8 cellular contexts compared by ENCODE assay signal in genomic region chr1:224114787-224115175, GRCh38. TPM values are rescaled to one million over a fixed set of nuclear protein-coding genes. Genes with fewer than 3 reads are reported as not detected.
DNase-seq lines count a peak whose midpoint lies in the region; ATAC-seq and TF ChIP-seq lines count a peak whose summit lies in the region.

No MANE protein-coding gene starts in this region.

- peak overlapping the region; percentile 85 for H3K4me3 Mint-ChIP-seq in activated CD4-positive, alpha-beta T cell treated with anti-CD3 and anti-CD28 coated beads for 36 hours

- DNase-seq in activated CD4-positive, alpha-beta T cell treated with anti-CD3 and anti-CD28 coated beads for 36 hours: no peak
- DNase-seq in activated CD4-positive, alpha-beta T cell treated with anti-CD3 and anti-CD28 coated beads, Interleukin-2, amount 50 U/mL, for 1 hour: no peak
- DNase-seq in globus pallidus (ENCODE audit: low spot score) (peak; percentile 19), psoas muscle (no peak), DMS153 treated with DMSO at 0.1 percent for 48 hours (lab: John Stamatoyannopoulos, UW; ENCODE audit: unreplicated experiment) (no peak), GM13976 (ENCODE audit: low spot score) (no peak)

- no peak for ATAC-seq in activated CD4-positive, alpha-beta T cell treated with anti-CD3 and anti-CD28 coated beads for 36 hours
- ATAC-seq in psoas muscle (peak in 1 of 4 donors; percentile 32), GM19395 (IDR thresholded peaks at IDR 0.05; ENCODE audit: unreplicated experiment) (no peak)

- peaks cover 8% of the 10 kb centered on the region for H3K36me3 Mint-ChIP-seq in activated CD4-positive, alpha-beta T cell treated with anti-CD3 and anti-CD28 coated beads for 36 hours (ENCODE audit: low read depth)

- peak overlapping the region; percentile 85 for H3K4me3 ChIP-seq in psoas muscle

- H3K27me3 ChIP-seq in psoas muscle (ENCODE audit: insufficient read depth in 3 of 3, low read length in 2 of 3): peaks cover 0 to 6% (median 3%) of the 10 kb centered on the region in 3 donors

- no peaks in the 10 kb centered on the region for H3K27me3 Mint-ChIP-seq in activated CD4-positive, alpha-beta T cell treated with anti-CD3 and anti-CD28 coated beads for 36 hours

- in situ Hi-C loops in GM13976 (cut with MboI; ENCODE audit: low sequenced_read_pairs, unreplicated experiment): no loop called here

- H3K9me3 ChIP-seq in psoas muscle: no peaks in the 10 kb centered on the region

- WGBS in psoas muscle, 3 donors: 1 to 3% (median 2%) methylated on average over 11 of the region's 11 CpGs

- TF ChIP-seq CTCF in VCaP (conservative IDR thresholded peaks at IDR 0.05): no peak
- TF ChIP-seq CTCF in psoas muscle (IDR thresholded peaks at IDR 0.05): no peak
- TF ChIP-seq CTCF in GM13976 (IDR thresholded peaks at IDR 0.05; ENCODE audit: borderline replicate concordance, control extremely low read depth, extremely low read depth, insufficient read depth, missing control alignments): no peak

- H3K36me3 ChIP-seq in psoas muscle (ENCODE audit: insufficient read depth in 1 of 2, low read depth in 1 of 2): peaks cover 0 to 5% of the 10 kb centered on the region in 2 donors

- H3K27ac Mint-ChIP-seq in activated CD4-positive, alpha-beta T cell treated with anti-CD3 and anti-CD28 coated beads for 36 hours: peak overlapping the region; percentile 89

- H3K9me3 Mint-ChIP-seq in activated CD4-positive, alpha-beta T cell treated with anti-CD3 and anti-CD28 coated beads for 36 hours (ENCODE audit: low read depth): no peaks in the 10 kb centered on the region

- H3K4me1 ChIP-seq in psoas muscle: peaks cover 24% of the 10 kb centered on the region

- intact Hi-C loops in activated CD4-positive, alpha-beta T cell treated with anti-CD3 and anti-CD28 coated beads for 36 hours (cut with DNase I, micrococcal nuclease): loop anchor here (1.0 to 5.0 kb wide), 9 partner anchors 68 to 417 kb away; partner anchors contain the start of genes CNIH4 (in 2 of the 2), DEGS1 (in 2 of the 2) and NVL (in 1 of the 2)
- intact Hi-C loops in psoas muscle (cut with DNase I): loop anchor here in 1 of 2 donors (5.0 kb wide), 2 partner anchors 218 to 343 kb away; partner anchors contain the start of gene NVL

- CTCF ChIA-PET in activated CD4-positive, alpha-beta T cell treated with anti-CD3 and anti-CD28 coated beads for 36 hours (lab: Charles Lee): interaction anchor here (0.6 to 3.8 kb wide), 9 partner anchors 8 to 736 kb away, joined by 3 to 52 read pairs (median 7); partner anchors contain the start of gene NVL

- POLR2A ChIA-PET in activated CD4-positive, alpha-beta T cell treated with anti-CD3 and anti-CD28 coated beads for 36 hours (lab: Charles Lee): interaction anchor here (0.7 kb wide), 1 partner anchor 320 kb away, joined by 3 read pairs; the partner anchor contains the start of gene WDR26

- H3K4me1 Mint-ChIP-seq in activated CD4-positive, alpha-beta T cell treated with anti-CD3 and anti-CD28 coated beads for 36 hours: peaks cover 29% of the 10 kb centered on the region

- H3K27ac ChIP-seq in VCaP (peak overlapping the region; percentile 96), psoas muscle (peak overlapping the region; percentile 88)

RNA-seq across cellular contexts. Expression of gene FBXO28, which starts 0.9 kb away (rescaled TPM):
- 10 to 100 TPM; 17.1 to 19.7 TPM for total RNA-seq in activated CD4-positive, alpha-beta T cell treated with anti-CD3 and anti-CD28 coated beads for 36 hours
- 10 to 100 TPM; 24.8 to 29.5 (median 26.0) TPM for total RNA-seq in psoas muscle
- polyA plus RNA-seq in psoas muscle: 10 to 100 TPM in 1 of 3 donors, 1 to 10 TPM in 2; 8.9 to 16.8 (median 9.5) TPM
